In genomic region chr11:85132839-85133238, GRCh38 we compare ENCODE assay signal across 15 cellular contexts.
DNase-seq lines count a peak whose midpoint lies in the region; ATAC-seq and TF ChIP-seq lines count a peak whose summit lies in the region.
"Had no signal": no experiment of that assay in that cellular context is flagged by ENCODE, and none has a peak within 500 bp of the region (broad histone marks: within the 10 kb centered on the region; RNA-seq: fewer than 3 reads in every experiment).

No MANE protein-coding gene starts in this region.

- TF ChIP-seq POLR2A in gastrocnemius medialis (IDR thresholded peaks at IDR 0.05): no peak

- in situ Hi-C loops in gastrocnemius medialis (cut with MboI; ENCODE audit: low sequenced_read_pairs in 4 of 4): no loop called here

- H3K27ac ChIP-seq in HUES48 (ENCODE audit: low read depth, low read length): no peak overlapping the region
- no peak overlapping the region for H3K27ac ChIP-seq in gastrocnemius medialis
- H3K27ac ChIP-seq: left lung, pancreas had no signal

- H3K9me3 Mint-ChIP-seq in endothelial cell (ENCODE audit: unreplicated experiment): no peaks in the 10 kb centered on the region

- H3K4me1 ChIP-seq in HUES48 (ENCODE audit: control insufficient read depth, insufficient read depth, low read length) (peaks cover 17% of the 10 kb centered on the region), gastrocnemius medialis (peaks cover 0 to 5% of the 10 kb centered on the region in 2 donors)
- H3K4me1 ChIP-seq: left lung, pancreas had no signal

- H3K4me3 ChIP-seq in HUES48 (ENCODE audit: low read depth, low read length) (0 out of 2 replicates have a peak overlapping the region, but pooled peaks have one; percentile 5), gastrocnemius medialis (peak overlapping the region in 3 of 4 donors; percentile 21 to 30 (median 24))
- H3K4me3 ChIP-seq: left lung, pancreas had no signal

- DNase-seq in astrocyte of the hippocampus (ENCODE audit: low read depth, low spot score) (peak; percentile 46), iris pigment epithelial cell (ENCODE audit: low read depth) (peak; percentile 11), gastrocnemius medialis (no peak), NCI-H2196 treated with DMSO at 0.1 percent for 48 hours (lab: John Stamatoyannopoulos, UW; ENCODE audit: unreplicated experiment) (no peak), endothelial cell (ENCODE audit: low spot score) (no peak)
- DNase-seq in NK-92 treated with Interleukin-12 subunit alpha and Interleukin-12 subunit beta, amount 100 ng/mL, for 24 hours (lab: John Stamatoyannopoulos, UW): no peak
- DNase-seq: CD8-positive, alpha-beta memory T cell; central memory CD4-positive, alpha-beta T cell; GOT3; NCI-H1105; pancreas; SK-N-SH had no signal

- H3K36me3 ChIP-seq in HUES48 (ENCODE audit: control insufficient read depth, insufficient read depth, low read length) (no peaks in the 10 kb centered on the region), gastrocnemius medialis (no peaks in the 10 kb centered on the region)
- H3K36me3 ChIP-seq: left lung, pancreas had no signal

- H3K9ac ChIP-seq in HUES48 (ENCODE audit: low read depth, low read length): no peak overlapping the region
- H3K9ac ChIP-seq: SK-N-SH had no signal

- ATAC-seq in gastrocnemius medialis (peak in 1 of 2 donors; percentile 30), GM18517 (IDR thresholded peaks at IDR 0.05; ENCODE audit: unreplicated experiment) (no peak)
- ATAC-seq: left lung had no signal

- no peaks in the 10 kb centered on the region for H3K9me3 ChIP-seq in HUES48 (ENCODE audit: control insufficient read depth, insufficient read depth, low read length)
- no peaks in the 10 kb centered on the region for H3K9me3 ChIP-seq in gastrocnemius medialis
- H3K9me3 ChIP-seq: pancreas, SK-N-SH had no signal

- H3K27ac Mint-ChIP-seq in endothelial cell (ENCODE audit: unreplicated experiment): no peak overlapping the region
- H3K27ac Mint-ChIP-seq: CD8-positive, alpha-beta memory T cell had no signal

- no peak overlapping the region for H3K4me3 Mint-ChIP-seq in endothelial cell (ENCODE audit: unreplicated experiment)
- H3K4me3 Mint-ChIP-seq: CD8-positive, alpha-beta memory T cell had no signal

- intact Hi-C loops in gastrocnemius medialis (cut with DNase I; ENCODE audit: low total_unique reads): no loop called here

- no peaks in the 10 kb centered on the region for H3K36me3 Mint-ChIP-seq in endothelial cell (ENCODE audit: low read depth, unreplicated experiment)
- H3K36me3 Mint-ChIP-seq: CD8-positive, alpha-beta memory T cell had no signal

- peaks cover 3% of the 10 kb centered on the region for H3K4me1 Mint-ChIP-seq in endothelial cell (ENCODE audit: unreplicated experiment)
- H3K4me1 Mint-ChIP-seq: CD8-positive, alpha-beta memory T cell had no signal

- H3K27me3 ChIP-seq in HUES48 (ENCODE audit: control insufficient read depth, insufficient read depth, low read length) (no peaks in the 10 kb centered on the region), gastrocnemius medialis (no peaks in the 10 kb centered on the region)
- H3K27me3 ChIP-seq: left lung, pancreas had no signal

- TF ChIP-seq CTCF in gastrocnemius medialis (IDR thresholded peaks at IDR 0.05 in 4 of 5, conservative IDR thresholded peaks at IDR 0.05 in 1 of 5): no peak
- TF ChIP-seq CTCF in endothelial cell (IDR thresholded peaks at IDR 0.05; ENCODE audit: unreplicated experiment): no peak

- no peaks in the 10 kb centered on the region for H3K27me3 Mint-ChIP-seq in endothelial cell (ENCODE audit: unreplicated experiment)
- H3K27me3 Mint-ChIP-seq: CD8-positive, alpha-beta memory T cell had no signal

Comparison
In these comparisons a context has a peak if more than half of its experiments do, and no peak if none do; other contexts are left out.
1. DNase-seq: peak in astrocyte of the hippocampus (single experiment) and iris pigment epithelial cell (single experiment); none in gastrocnemius medialis (0 of 2), NCI-H2196 treated with DMSO at 0.1 percent for 48 hours (single experiment), endothelial cell (single experiment) and NK-92 treated with Interleukin-12 subunit alpha and Interleukin-12 subunit beta, amount 100 ng/mL, for 24 hours (single experiment).